In the genomic region with DNA sequence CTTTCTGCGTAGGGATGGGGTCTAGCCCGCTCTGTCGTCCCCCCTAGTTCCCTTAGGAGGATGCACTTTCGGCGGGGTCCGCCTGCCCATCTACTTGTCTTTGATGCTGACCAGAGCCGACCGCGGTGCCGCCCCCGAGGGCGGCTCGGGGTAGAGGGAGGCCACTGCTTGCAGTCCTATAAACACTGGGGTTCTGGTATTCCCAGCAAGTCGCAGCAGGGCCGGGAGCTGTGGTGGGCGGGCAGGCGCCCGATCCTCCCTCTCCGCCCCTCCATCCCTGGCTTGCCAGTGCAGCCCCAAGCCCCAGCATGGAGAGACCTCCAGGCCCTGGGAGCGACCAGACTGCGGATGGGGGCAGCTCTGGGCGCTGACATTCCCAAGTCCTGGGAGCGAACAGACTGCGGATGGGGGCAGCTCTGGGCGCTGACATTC, we compare ENCODE assay signal across 8 cellular contexts. TPM values are rescaled to one million over a fixed set of nuclear protein-coding genes. Genes with fewer than 3 reads are reported as not detected.
DNase-seq lines count a peak whose midpoint lies in the region; ATAC-seq and TF ChIP-seq lines count a peak whose summit lies in the region.

No MANE protein-coding gene starts in this region.

- POLR2A ChIA-PET in BJ (lab: Charles Lee): no interaction called here

- H3K36me3 ChIP-seq in BJ (ENCODE audit: control insufficient read depth, insufficient read depth, low read length) (peaks cover 3% of the 10 kb centered on the region), HUES6 (ENCODE audit: control insufficient read depth, insufficient read depth, low read length) (0 out of 2 replicates have a peak, but pooled peaks cover 6% of the 10 kb centered on the region), mammary epithelial cell (ENCODE audit: insufficient read depth, low read length) (peaks cover 13% of the 10 kb centered on the region)

- H3K36me3 Mint-ChIP-seq in mesothelial cell of epicardium: no peaks in the 10 kb centered on the region

- peak overlapping the region; percentile 66 for H3K27ac Mint-ChIP-seq in mesothelial cell of epicardium

- H3K4me1 Mint-ChIP-seq in mesothelial cell of epicardium: peaks cover 11% of the 10 kb centered on the region

- no peaks in the 10 kb centered on the region for H4K20me1 ChIP-seq in mammary epithelial cell (ENCODE audit: insufficient read depth, low read length)

- CTCF ChIA-PET in BJ (lab: Yijun Ruan, JAX) (interaction anchor here (0.7 to 3.3 kb wide), 5 partner anchors 12 to 92 kb away, joined by 4 to 18 read pairs (median 4); no protein-coding TSS in a partner anchor), mammary epithelial cell (lab: Charles Lee; ENCODE audit: low non-redundant PET) (interaction anchor here (1.4 kb wide), 1 partner anchor 13 kb away, joined by 4 read pairs; no protein-coding TSS in a partner anchor)

- DNase-seq in BJ (ENCODE audit: low read depth): no peak
- no peak for DNase-seq in mammary epithelial cell
- DNase-seq in mesothelial cell of epicardium (ENCODE audit: low spot score in 2 of 2, unreplicated experiment in 2 of 2): no peak
- no peak for DNase-seq in NCI-H1048 (lab: John Stamatoyannopoulos, UW)
- no peak for DNase-seq in cerebellum (ENCODE audit: low spot score)
- DNase-seq in globus pallidus (ENCODE audit: low spot score): no peak

- peaks cover 14% of the 10 kb centered on the region for H3K4me1 ChIP-seq in HUES6 (ENCODE audit: control insufficient read depth, insufficient read depth, low read length)
- H3K4me1 ChIP-seq in mammary epithelial cell (ENCODE audit: insufficient read depth, low read length): peaks cover 23% of the 10 kb centered on the region

- H3K9ac ChIP-seq in HUES6 (ENCODE audit: low read length): peak overlapping the region; percentile 63
- H3K9ac ChIP-seq in mammary epithelial cell (ENCODE audit: insufficient read depth, low read length): peak overlapping the region; percentile 81

- ATAC-seq in HG02840 (IDR thresholded peaks at IDR 0.05; ENCODE audit: low FRiP score, unreplicated experiment): no peak

- no peaks in the 10 kb centered on the region for H3K27me3 Mint-ChIP-seq in mesothelial cell of epicardium (ENCODE audit: low read depth)

- H3K4me3 ChIP-seq in BJ (ENCODE audit: low read depth, low read length): peak overlapping the region; percentile 78
- H3K4me3 ChIP-seq in HUES6 (ENCODE audit: low read depth, low read length): peak overlapping the region; percentile 94
- H3K4me3 ChIP-seq in mammary epithelial cell (replicated peaks in 1 of 3; ENCODE audit: insufficient read depth in 1 of 3, low read depth in 2 of 3, low read length in 3 of 3): peak overlapping the region; percentile 92 to 95 (median 92)

- peak overlapping the region; percentile 85 for H3K4me3 Mint-ChIP-seq in mesothelial cell of epicardium

- H3K79me2 ChIP-seq in mammary epithelial cell (ENCODE audit: insufficient read depth, low read length): peaks cover 76% of the 10 kb centered on the region

- H3K9me3 ChIP-seq in HUES6 (ENCODE audit: control insufficient read depth, insufficient read depth, low read depth, low read length): no peaks in the 10 kb centered on the region
- no peaks in the 10 kb centered on the region for H3K9me3 ChIP-seq in mammary epithelial cell (replicated peaks; ENCODE audit: insufficient read depth, low read length)

- H3K4me2 ChIP-seq in mammary epithelial cell (ENCODE audit: insufficient read depth, low read depth, low read length): peak overlapping the region; percentile 89

- TF ChIP-seq CTCF in BJ (IDR thresholded peaks at IDR 0.05; ENCODE audit: insufficient read depth, low read depth, low read length) (no peak), mammary epithelial cell (conservative IDR thresholded peaks at IDR 0.05 in 1 of 2, IDR thresholded peaks at IDR 0.05 in 1 of 2; ENCODE audit: extremely low read depth in 1 of 2, insufficient read depth in 1 of 2, low read depth in 1 of 2, low read length in 2 of 2) (no peak), mesothelial cell of epicardium (IDR thresholded peaks at IDR 0.05; ENCODE audit: unreplicated experiment) (no peak)

- BruUV-seq in mammary epithelial cell (replicated peaks; lab: Mats Ljungman, UMichigan): no TSS peak

- no CpG with 5 or more reads among the region's 25 CpGs for WGBS in mammary epithelial cell (ENCODE audit: low coverage, missing lambda C conversion rate)

- in situ Hi-C loops in mammary epithelial cell (cut with MboI; ENCODE audit: low sequenced_read_pairs in 2 of 2): loop anchor here in 1 of 2 donors (10.0 kb wide), 1 partner anchor 307 kb away; the partner anchor contains the start of gene AP3S2

- no peak overlapping the region for H3K27ac ChIP-seq in HUES6 (ENCODE audit: low read depth, low read length)
- peak overlapping the region; percentile 40 for H3K27ac ChIP-seq in mammary epithelial cell (ENCODE audit: insufficient read depth, low read depth, low read length)

- dilution Hi-C loops in mammary epithelial cell (cut with HindIII; ENCODE audit: low sequenced_read_pairs): no loop called here

- peak overlapping the region; percentile 69 for H2AFZ ChIP-seq in mammary epithelial cell (ENCODE audit: low read depth, low read length)

- no peaks in the 10 kb centered on the region for H3K27me3 ChIP-seq in BJ (ENCODE audit: control insufficient read depth, insufficient read depth, low read length)
- no peaks in the 10 kb centered on the region for H3K27me3 ChIP-seq in HUES6 (ENCODE audit: control insufficient read depth, insufficient read depth, low read length)
- no peaks in the 10 kb centered on the region for H3K27me3 ChIP-seq in mammary epithelial cell (ENCODE audit: insufficient read depth, low read length)

- intact Hi-C loops in mammary epithelial cell (cut with micrococcal nuclease): loop anchor here (1.0 kb wide), 3 partner anchors 9 to 37 kb away; no protein-coding TSS in a partner anchor

- no peaks in the 10 kb centered on the region for H3K9me3 Mint-ChIP-seq in mesothelial cell of epicardium

RNA-seq across cellular contexts. Expression of gene SEMA4B, which starts 0.8 kb away (rescaled TPM):
- polyA plus RNA-seq in BJ (2011; rRNA removed) (9.2 and 17.5 TPM in 2 replicates), mammary epithelial cell (85.9 TPM)
- 9.0 and 10.9 TPM in 2 replicates for polyA minus RNA-seq in BJ (2011; rRNA and poly(A)+ RNA removed)
- total RNA-seq in mammary epithelial cell (100 to 1,000 TPM in 1 of 2 donors, 10 to 100 TPM in 1; 44.3 to 108 TPM), mesothelial cell of epicardium (32.3 to 37.7 TPM (median 35.4 TPM) in 3 replicates), cerebellum (35.7 TPM)
- polyA minus RNA-seq in mammary epithelial cell: 152 TPM

RNA-seq across cellular contexts. Expression of gene CIB1, which starts 31.8 kb away (rescaled TPM):
- polyA plus RNA-seq in BJ (2011; rRNA removed) (60.5 and 102 TPM in 2 replicates), mammary epithelial cell (115 TPM)
- 17.8 and 34.4 TPM in 2 replicates for polyA minus RNA-seq in BJ (2011; rRNA and poly(A)+ RNA removed)
- total RNA-seq in mammary epithelial cell (10 to 100 TPM; 14.8 to 74.6 TPM), mesothelial cell of epicardium (16.9 to 18.1 TPM (median 17.6 TPM) in 3 replicates), cerebellum (3.6 TPM)
- 42.4 TPM for polyA minus RNA-seq in mammary epithelial cell

RNA-seq across cellular contexts. Expression of gene GDPGP1, which starts 32.0 kb away (rescaled TPM):
- 2.4 and 4.8 TPM in 2 replicates for polyA plus RNA-seq in BJ (2011; rRNA removed)
- 12.4 and 17.6 TPM in 2 replicates for polyA minus RNA-seq in BJ (2011; rRNA and poly(A)+ RNA removed)
- total RNA-seq in mammary epithelial cell: 1 to 10 TPM; 3.9 to 6.8 TPM
- 2.6 TPM for polyA plus RNA-seq in mammary epithelial cell
- 7.6 TPM for polyA minus RNA-seq in mammary epithelial cell
- 8.0 to 9.2 TPM (median 8.4 TPM) in 3 replicates for total RNA-seq in mesothelial cell of epicardium
- total RNA-seq in cerebellum: 10.4 TPM

RNA-seq across cellular contexts. Expression of gene TTLL13, which starts 47.4 kb away (rescaled TPM):
- polyA plus RNA-seq in BJ (2011; rRNA removed) (0.04 and 0.05 TPM in 2 replicates), mammary epithelial cell (0.02 TPM)
- 0.24 TPM in 1 of 2 replicates, not detected in the other for polyA minus RNA-seq in BJ (2011; rRNA and poly(A)+ RNA removed)
- total RNA-seq in mammary epithelial cell (under 1 TPM; 0.17 to 0.21 TPM), mesothelial cell of epicardium (0.33 to 0.77 TPM (median 0.47 TPM) in 3 replicates), cerebellum (0.36 TPM)
- not detected for polyA minus RNA-seq in mammary epithelial cell
